26 cellular contexts compared by ENCODE assay signal in the genomic region with DNA sequence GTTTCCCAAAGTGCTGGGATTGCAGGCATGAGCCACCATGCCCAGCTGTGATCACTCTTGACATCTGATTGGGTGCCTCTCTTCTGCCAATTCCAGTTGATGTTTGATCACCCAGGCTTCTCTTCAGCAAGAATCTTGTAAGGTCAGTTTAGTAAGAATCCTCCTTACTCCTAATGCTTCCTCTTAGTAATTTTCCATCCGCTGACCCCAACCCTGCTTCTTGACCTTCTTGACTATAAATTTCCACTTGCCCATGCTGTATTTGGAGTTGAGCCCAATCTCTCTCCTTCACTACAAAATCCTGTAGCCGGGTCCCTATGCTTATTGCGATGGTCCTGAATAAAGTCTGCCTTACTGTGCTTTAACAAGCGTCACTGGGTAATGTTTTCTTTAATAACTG.
DNase-seq lines count a peak whose midpoint lies in the region; ATAC-seq lines count a peak whose summit lies in the region.
"Had no signal": no experiment of that assay in that cellular context is flagged by ENCODE, and none has a peak within 500 bp of the region (broad histone marks: within the 10 kb centered on the region; RNA-seq: fewer than 3 reads in every experiment).

No MANE protein-coding gene starts in this region.

- H2AFZ ChIP-seq in mesenchymal stem cell (ENCODE audit: low read depth, low read length), result no peak overlapping the region

- ATAC-seq in activated naive CD8-positive, alpha-beta T cell treated with anti-CD3 and anti-CD28 coated beads, Interleukin-2, amount 50 U/mL, for 24 hours, result no peak
- ATAC-seq in activated T-helper 17 cell treated with anti-CD3 and anti-CD28 coated beads, Interleukin-2, amount 50 U/mL, for 72 hours (replicated peaks), result no peak
- ATAC-seq: K562 had no signal

- H3K4me2 ChIP-seq in mesenchymal stem cell (ENCODE audit: low read length, poor library complexity, severe bottlenecking), result no peak overlapping the region

- no peak overlapping the region for H3K4ac ChIP-seq in mesenchymal stem cell (ENCODE audit: low read depth in 1 of 2, low read length in 2 of 2)

- no peaks in the 10 kb centered on the region for H3K27me3 ChIP-seq in mesenchymal stem cell (ENCODE audit: control insufficient read depth in 1 of 2, insufficient read depth in 1 of 2, low read length in 2 of 2)
- H3K27me3 ChIP-seq: BE2C had no signal

- H2BK15ac ChIP-seq in mesenchymal stem cell (ENCODE audit: low read depth, poor library complexity, severe bottlenecking), result no peak overlapping the region

- no peak overlapping the region for H3K4me3 Mint-ChIP-seq in activated naive CD8-positive, alpha-beta T cell treated with anti-CD3 and anti-CD28 coated beads, Interleukin-2, amount 50 U/mL, for 24 hours
- no peak overlapping the region for H3K4me3 Mint-ChIP-seq in activated naive CD8-positive, alpha-beta T cell treated with anti-CD3 and anti-CD28 coated beads for 36 hours
- H3K4me3 Mint-ChIP-seq in activated T-helper 17 cell treated with anti-CD3 and anti-CD28 coated beads, Interleukin-2, amount 50 U/mL, for 72 hours, result no peak overlapping the region
- H3K4me3 Mint-ChIP-seq: CD14-positive monocyte; CD8-positive, alpha-beta memory T cell had no signal

- H4K91ac ChIP-seq in mesenchymal stem cell (ENCODE audit: low read length), result no peak overlapping the region

- no peaks in the 10 kb centered on the region for H3K36me3 ChIP-seq in mesenchymal stem cell (ENCODE audit: control insufficient read depth in 1 of 2, insufficient read depth in 2 of 2, low read depth in 1 of 2, low read length in 2 of 2)
- H3K36me3 ChIP-seq: BE2C had no signal

- no peak overlapping the region for H2AK5ac ChIP-seq in mesenchymal stem cell (ENCODE audit: low read length, severe bottlenecking)

- no peaks in the 10 kb centered on the region for H3K36me3 Mint-ChIP-seq in activated naive CD8-positive, alpha-beta T cell treated with anti-CD3 and anti-CD28 coated beads, Interleukin-2, amount 50 U/mL, for 24 hours (ENCODE audit: low read depth)
- no peaks in the 10 kb centered on the region for H3K36me3 Mint-ChIP-seq in activated naive CD8-positive, alpha-beta T cell treated with anti-CD3 and anti-CD28 coated beads for 36 hours
- no peaks in the 10 kb centered on the region for H3K36me3 Mint-ChIP-seq in activated T-helper 17 cell treated with anti-CD3 and anti-CD28 coated beads, Interleukin-2, amount 50 U/mL, for 72 hours (ENCODE audit: low read depth)
- H3K36me3 Mint-ChIP-seq: CD14-positive monocyte had no signal

- no peak overlapping the region for H4K8ac ChIP-seq in mesenchymal stem cell (ENCODE audit: low read length)

- no peaks in the 10 kb centered on the region for H3K79me1 ChIP-seq in mesenchymal stem cell (replicated peaks; ENCODE audit: low read length, poor library complexity, severe bottlenecking)

- H2BK120ac ChIP-seq in mesenchymal stem cell (ENCODE audit: low read depth, low read length), result no peak overlapping the region

- H3K18ac ChIP-seq in mesenchymal stem cell (ENCODE audit: low read depth in 1 of 2, low read length in 2 of 2), result peak overlapping the region in 1 of 2 experiments; percentile 84

- WGBS in mesenchymal stem cell, result 89% methylated on average over 2 of the region's 4 CpGs

- no peak overlapping the region for H3K14ac ChIP-seq in mesenchymal stem cell (ENCODE audit: low read length in 2 of 2)

- no peaks in the 10 kb centered on the region for H3K27me3 Mint-ChIP-seq in activated naive CD8-positive, alpha-beta T cell treated with anti-CD3 and anti-CD28 coated beads, Interleukin-2, amount 50 U/mL, for 24 hours
- H3K27me3 Mint-ChIP-seq in activated naive CD8-positive, alpha-beta T cell treated with anti-CD3 and anti-CD28 coated beads for 36 hours, result peaks cover under 1% of the 10 kb centered on the region
- peaks cover under 1% of the 10 kb centered on the region for H3K27me3 Mint-ChIP-seq in activated T-helper 17 cell treated with anti-CD3 and anti-CD28 coated beads, Interleukin-2, amount 50 U/mL, for 72 hours
- H3K27me3 Mint-ChIP-seq: CD8-positive, alpha-beta memory T cell had no signal

- H3K27ac ChIP-seq in mesenchymal stem cell (ENCODE audit: low read length, poor library complexity, severe bottlenecking), result no peak overlapping the region
- H3K27ac ChIP-seq: 22Rv1 had no signal

- H3K23ac ChIP-seq in mesenchymal stem cell (ENCODE audit: low read length in 2 of 2), result no peak overlapping the region

- H3K27ac Mint-ChIP-seq in activated naive CD8-positive, alpha-beta T cell treated with anti-CD3 and anti-CD28 coated beads, Interleukin-2, amount 50 U/mL, for 24 hours, result peak overlapping the region; percentile 47
- H3K27ac Mint-ChIP-seq in activated naive CD8-positive, alpha-beta T cell treated with anti-CD3 and anti-CD28 coated beads for 36 hours, result no peak overlapping the region
- peak overlapping the region; percentile 44 for H3K27ac Mint-ChIP-seq in activated T-helper 17 cell treated with anti-CD3 and anti-CD28 coated beads, Interleukin-2, amount 50 U/mL, for 72 hours
- H3K27ac Mint-ChIP-seq: CD14-positive monocyte had no signal

- no peak overlapping the region for H3K9ac ChIP-seq in mesenchymal stem cell (ENCODE audit: low read length)

- H3K4me3 ChIP-seq in mesenchymal stem cell (ENCODE audit: insufficient read depth in 1 of 2, low read depth in 1 of 2, low read length in 2 of 2), result no peak overlapping the region
- H3K4me3 ChIP-seq: K562 had no signal

- H3K4me1 Mint-ChIP-seq in activated naive CD8-positive, alpha-beta T cell treated with anti-CD3 and anti-CD28 coated beads, Interleukin-2, amount 50 U/mL, for 24 hours, result peaks cover 13% of the 10 kb centered on the region
- no peaks in the 10 kb centered on the region for H3K4me1 Mint-ChIP-seq in activated naive CD8-positive, alpha-beta T cell treated with anti-CD3 and anti-CD28 coated beads for 36 hours
- H3K4me1 Mint-ChIP-seq in activated T-helper 17 cell treated with anti-CD3 and anti-CD28 coated beads, Interleukin-2, amount 50 U/mL, for 72 hours, result peaks cover 5% of the 10 kb centered on the region
- H3K4me1 Mint-ChIP-seq: CD8-positive, alpha-beta memory T cell had no signal

- H2BK5ac ChIP-seq in mesenchymal stem cell (ENCODE audit: low read depth, low read length, poor library complexity, severe bottlenecking), result no peak overlapping the region

- H3K4me1 ChIP-seq in mesenchymal stem cell (ENCODE audit: control insufficient read depth, insufficient read depth, low read depth, low read length), result peaks cover 4% of the 10 kb centered on the region

- peak overlapping the region in 1 of 2 experiments; percentile 76 for H2BK12ac ChIP-seq in mesenchymal stem cell (ENCODE audit: low read length in 2 of 2)

- H3K9me3 ChIP-seq in mesenchymal stem cell (ENCODE audit: control insufficient read depth, low read length), result no peaks in the 10 kb centered on the region
- H3K9me3 ChIP-seq: BE2C had no signal

- H3K9me3 Mint-ChIP-seq in activated naive CD8-positive, alpha-beta T cell treated with anti-CD3 and anti-CD28 coated beads, Interleukin-2, amount 50 U/mL, for 24 hours, result no peaks in the 10 kb centered on the region
- H3K9me3 Mint-ChIP-seq in activated naive CD8-positive, alpha-beta T cell treated with anti-CD3 and anti-CD28 coated beads for 36 hours, result no peaks in the 10 kb centered on the region
- H3K9me3 Mint-ChIP-seq in activated T-helper 17 cell treated with anti-CD3 and anti-CD28 coated beads, Interleukin-2, amount 50 U/mL, for 72 hours, result no peaks in the 10 kb centered on the region
- H3K9me3 Mint-ChIP-seq: CD8-positive, alpha-beta memory T cell had no signal

- DNase-seq in activated naive CD8-positive, alpha-beta T cell treated with anti-CD3 and anti-CD28 coated beads, Interleukin-2, amount 50 U/mL, for 24 hours, result no peak
- no peak for DNase-seq in activated naive CD8-positive, alpha-beta T cell treated with anti-CD3 and anti-CD28 coated beads for 36 hours
- DNase-seq in mesenchymal stem cell (peak; percentile 54), EL (no peak), SK-N-DZ (ENCODE audit: low spot score) (no peak), iPS-NIHi11 (ENCODE audit: low spot score) (no peak)
- DNase-seq: BE2C; CD8-positive, alpha-beta memory T cell; DMS 273 treated with DMSO at 0.1 percent for 48 hours; DMS79; GF-D8; H7; Kasumi-1; NCI-H1092 treated with DMSO at 0.1 percent for 48 hours; NCI-H1436; NCI-H187; NCI-H2081 treated with DMSO at 0.1 percent for 48 hours; NCI-H2171; NCI-H226; NCI-H510A; NCI-H69; OCI-M1 had no signal
